15 cellular contexts compared by ENCODE assay signal in the genomic region with DNA sequence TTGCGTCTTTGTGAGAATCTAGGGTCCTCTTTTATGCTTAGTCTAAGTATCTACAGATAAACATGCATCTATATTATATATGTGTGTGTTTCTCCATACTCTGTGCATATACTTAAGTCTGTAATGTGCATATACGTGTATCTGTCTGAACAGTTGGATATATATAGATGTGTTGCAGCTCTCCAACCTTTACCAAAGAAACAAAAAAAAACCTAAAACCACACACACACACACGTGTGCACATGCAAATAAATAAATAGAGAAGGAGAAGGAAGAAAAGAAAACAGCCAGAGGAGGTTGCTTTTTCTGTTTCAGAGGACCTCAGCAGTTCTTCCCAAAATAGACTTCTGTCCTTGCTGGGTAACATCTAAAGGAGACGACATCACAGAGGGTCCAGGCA.
"Had no signal": no experiment of that assay in that cellular context is flagged by ENCODE, and none has a peak within 500 bp of the region (broad histone marks: within the 10 kb centered on the region; RNA-seq: fewer than 3 reads in every experiment).

No MANE protein-coding gene starts in this region.

- ATAC-seq: foreskin keratinocyte; left lobe of liver; natural killer cell treated with Interleukin-12 subunit alpha and Interleukin-12 subunit beta and Interleukin-15 and Interleukin-18, amount 100 ng/mL, for 72 hours; sciatic nerve had no signal

- H3K4me1 ChIP-seq: foreskin keratinocyte, prostate gland had no signal

- H3K36me3 Mint-ChIP-seq: memory B cell; natural killer cell treated with Interleukin-12 subunit alpha and Interleukin-12 subunit beta and Interleukin-15 and Interleukin-18, amount 100 ng/mL, for 72 hours had no signal

- H3K27ac ChIP-seq: foreskin keratinocyte, prostate gland had no signal

- DNase-seq: activated B cell treated with CpG ODN at 0.5 μM for 24 hours; activated CD4-positive, alpha-beta T cell treated with anti-CD3 and anti-CD28 coated beads, Interleukin-2, amount 10 ng/mL, durations not matched to agents 24 days and 14 days; activated naive CD4-positive, alpha-beta T cell treated with Interleukin-2 at 50 U/mL for 16 hours; foreskin keratinocyte; islet precursor cell; occipital lobe; stimulated activated CD4-positive, alpha-beta T cell treated with anti-CD3 and anti-CD28 coated beads, Interleukin-2, amount 100 ng/mL, for 24 hours; stimulated activated naive CD4-positive, alpha-beta T cell; trophoblast cell had no signal

- H3K4me3 Mint-ChIP-seq: activated B cell treated with CpG ODN at 0.5 μM for 24 hours; activated CD4-positive, alpha-beta T cell treated with anti-CD3 and anti-CD28 coated beads, Interleukin-2, amount 10 ng/mL, durations not matched to agents 24 days and 14 days; activated T-helper 1 cell treated with anti-CD3 and anti-CD28 coated beads, Interleukin-12 subunit alpha, Interleukin-12 subunit beta, Interleukin-2, Interleukin-4 antibody, amounts not matched to agents 30 ng/mL and 10 ng/mL and 1 ng/mL, durations not matched to agents 14 hours and 24 hours and 36 hours; memory B cell; natural killer cell treated with Interleukin-12 subunit alpha and Interleukin-12 subunit beta and Interleukin-15 and Interleukin-18, amount 100 ng/mL, for 72 hours had no signal

- H3K36me3 ChIP-seq: prostate gland had no signal

- H3K9me3 Mint-ChIP-seq: activated B cell treated with CpG ODN at 0.5 μM for 24 hours; activated CD4-positive, alpha-beta T cell treated with anti-CD3 and anti-CD28 coated beads, Interleukin-2, amount 10 ng/mL, durations not matched to agents 24 days and 14 days; activated T-helper 1 cell treated with anti-CD3 and anti-CD28 coated beads, Interleukin-12 subunit alpha, Interleukin-12 subunit beta, Interleukin-2, Interleukin-4 antibody, amounts not matched to agents 30 ng/mL and 10 ng/mL and 1 ng/mL, durations not matched to agents 14 hours and 24 hours and 36 hours; memory B cell; natural killer cell treated with Interleukin-12 subunit alpha and Interleukin-12 subunit beta and Interleukin-15 and Interleukin-18, amount 100 ng/mL, for 72 hours had no signal

- H3K27ac Mint-ChIP-seq: activated B cell treated with CpG ODN at 0.5 μM for 24 hours; activated CD4-positive, alpha-beta T cell treated with anti-CD3 and anti-CD28 coated beads, Interleukin-2, amount 10 ng/mL, durations not matched to agents 24 days and 14 days; activated T-helper 1 cell treated with anti-CD3 and anti-CD28 coated beads, Interleukin-12 subunit alpha, Interleukin-12 subunit beta, Interleukin-2, Interleukin-4 antibody, amounts not matched to agents 30 ng/mL and 10 ng/mL and 1 ng/mL, durations not matched to agents 14 hours and 24 hours and 36 hours; memory B cell; natural killer cell treated with Interleukin-12 subunit alpha and Interleukin-12 subunit beta and Interleukin-15 and Interleukin-18, amount 100 ng/mL, for 72 hours had no signal

- H3K9me3 ChIP-seq: prostate gland had no signal

- H3K27me3 Mint-ChIP-seq: activated CD4-positive, alpha-beta T cell treated with anti-CD3 and anti-CD28 coated beads, Interleukin-2, amount 10 ng/mL, durations not matched to agents 24 days and 14 days had no signal

- H3K27me3 ChIP-seq: foreskin keratinocyte had no signal

- H3K4me3 ChIP-seq: prostate gland had no signal
